Comparison of ENCODE assay signal across 18 cellular contexts in the genomic region with DNA sequence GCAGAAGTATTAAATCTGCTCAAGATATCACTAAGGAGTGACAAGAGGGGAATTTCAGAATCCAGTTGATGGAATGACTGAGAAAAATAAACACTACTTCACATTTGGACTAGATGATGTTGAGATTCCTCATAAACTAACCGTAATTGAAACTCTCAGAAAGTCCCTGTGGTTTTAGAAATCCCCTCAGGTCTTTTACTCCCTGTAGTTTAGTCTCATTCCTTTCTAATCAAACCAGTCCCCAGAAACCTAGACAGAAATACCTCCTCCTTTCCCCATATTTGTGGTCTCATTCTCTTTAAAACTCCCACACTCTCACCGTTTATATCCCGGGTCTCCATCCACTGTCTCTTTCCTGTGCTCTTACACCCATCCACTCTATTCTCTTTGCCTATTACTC. TPM values are rescaled to one million over a fixed set of nuclear protein-coding genes. Genes with fewer than 3 reads are reported as not detected.
DNase-seq lines count a peak whose midpoint lies in the region; ATAC-seq, FAIRE-seq and TF ChIP-seq lines count a peak whose summit lies in the region.
"Had no signal": no experiment of that assay in that cellular context is flagged by ENCODE, and none has a peak within 500 bp of the region (broad histone marks: within the 10 kb centered on the region; RNA-seq: fewer than 3 reads in every experiment).

No MANE protein-coding gene starts in this region.

- CTCF ChIA-PET in activated CD4-positive, alpha-beta T cell treated with anti-CD3 and anti-CD28 coated beads for 36 hours (lab: Charles Lee), result interaction anchor here (0.6 to 2.1 kb wide), 8 partner anchors 9 to 805 kb away, joined by 3 to 14 read pairs (median 4); a partner anchor contains a TSS

- peak; percentile 58 for ATAC-seq in activated CD4-positive, alpha-beta T cell treated with anti-CD3 and anti-CD28 coated beads for 36 hours
- ATAC-seq in HG02852 (IDR thresholded peaks at IDR 0.05; ENCODE audit: unreplicated experiment) (peak; percentile 38), GM21786 (IDR thresholded peaks at IDR 0.05; ENCODE audit: unreplicated experiment) (no peak)
- ATAC-seq: body of pancreas; effector memory CD8-positive, alpha-beta T cell; left colon had no signal

- peak overlapping the region; percentile 24 for H3K27ac ChIP-seq in neutrophil
- H3K27ac ChIP-seq: body of pancreas had no signal

- peaks cover 6% of the 10 kb centered on the region for H3K9me3 Mint-ChIP-seq in activated CD4-positive, alpha-beta T cell treated with anti-CD3 and anti-CD28 coated beads for 36 hours (ENCODE audit: low read depth)

- intact Hi-C loops in activated CD4-positive, alpha-beta T cell treated with anti-CD3 and anti-CD28 coated beads for 36 hours (cut with DNase I, micrococcal nuclease), result no loop called here

- no peak overlapping the region for H3K4me3 Mint-ChIP-seq in activated CD4-positive, alpha-beta T cell treated with anti-CD3 and anti-CD28 coated beads for 36 hours
- H3K4me3 Mint-ChIP-seq: effector memory CD8-positive, alpha-beta T cell; type B pancreatic cell had no signal

- H3K9me3 ChIP-seq in adipocyte (ENCODE audit: control insufficient read depth, low read length) (no peaks in the 10 kb centered on the region), neutrophil (no peaks in the 10 kb centered on the region)
- H3K9me3 ChIP-seq: body of pancreas had no signal

- H3K27me3 Mint-ChIP-seq in activated CD4-positive, alpha-beta T cell treated with anti-CD3 and anti-CD28 coated beads for 36 hours, result no peaks in the 10 kb centered on the region
- H3K27me3 Mint-ChIP-seq: type B pancreatic cell had no signal

- FAIRE-seq in H54 (lab: Jason Lieb, UNC), result no peak

- DNase-seq in activated CD4-positive, alpha-beta T cell treated with anti-CD3 and anti-CD28 coated beads for 36 hours, result no peak
- no peak for DNase-seq in activated CD4-positive, alpha-beta T cell treated with anti-CD3 and anti-CD28 coated beads for 4 hours
- peak; percentile 61 for DNase-seq in adipocyte (ENCODE audit: low read depth)
- DNase-seq in HuH-7 (ENCODE audit: low spot score), result no peak
- no peak for DNase-seq in H54 (ENCODE audit: insufficient read length, low spot score)
- DNase-seq: 8988T; body of pancreas; DMS 273 treated with DMSO at 0.1 percent for 48 hours; effector memory CD8-positive, alpha-beta T cell; left colon; MV-4-11; NCI-H446 treated with DMSO at 0.1 percent for 48 hours; spleen had no signal

- H3K36me3 ChIP-seq in adipocyte (ENCODE audit: control insufficient read depth, insufficient read depth, low read length, severe bottlenecking) (no peaks in the 10 kb centered on the region), neutrophil (no peaks in the 10 kb centered on the region)

- no peak for TF ChIP-seq CTCF in neutrophil (IDR thresholded peaks at IDR 0.05)

- peak overlapping the region; percentile 4 for H3K27ac Mint-ChIP-seq in activated CD4-positive, alpha-beta T cell treated with anti-CD3 and anti-CD28 coated beads for 36 hours
- H3K27ac Mint-ChIP-seq: effector memory CD8-positive, alpha-beta T cell; type B pancreatic cell had no signal

- no peak overlapping the region for H3K9ac ChIP-seq in adipocyte (ENCODE audit: low read length)

- no peaks in the 10 kb centered on the region for H3K27me3 ChIP-seq in adipocyte (replicated peaks; ENCODE audit: control insufficient read depth, insufficient read depth, low read length)
- no peaks in the 10 kb centered on the region for H3K27me3 ChIP-seq in neutrophil
- H3K27me3 ChIP-seq: body of pancreas, spleen had no signal

- peaks cover 7% of the 10 kb centered on the region for H3K4me1 ChIP-seq in adipocyte (ENCODE audit: control insufficient read depth, insufficient read depth, low read length)
- peaks cover 31 to 39% of the 10 kb centered on the region in 2 experiments for H3K4me1 ChIP-seq in neutrophil (ENCODE audit: control insufficient read depth in 1 of 2, insufficient read depth in 1 of 2, low read depth in 1 of 2, low read length in 1 of 2)
- H3K4me1 ChIP-seq: body of pancreas had no signal

- POLR2A ChIA-PET in activated CD4-positive, alpha-beta T cell treated with anti-CD3 and anti-CD28 coated beads for 36 hours (lab: Charles Lee), result no interaction called here

- H3K4me3 ChIP-seq in adipocyte (ENCODE audit: low read length), result no peak overlapping the region
- H3K4me3 ChIP-seq in neutrophil (ENCODE audit: low read depth in 1 of 2, low read length in 1 of 2), result no peak overlapping the region
- H3K4me3 ChIP-seq: body of pancreas, spleen had no signal

- H3K4me1 Mint-ChIP-seq in activated CD4-positive, alpha-beta T cell treated with anti-CD3 and anti-CD28 coated beads for 36 hours, result peaks cover 17% of the 10 kb centered on the region

- H3K36me3 Mint-ChIP-seq in activated CD4-positive, alpha-beta T cell treated with anti-CD3 and anti-CD28 coated beads for 36 hours (ENCODE audit: low read depth), result no peaks in the 10 kb centered on the region

- no peak for TF ChIP-seq POLR2A in H54 (IDR thresholded peaks at IDR 0.05; ENCODE audit: low read depth, low read length)

RNA-seq across cellular contexts. Expression of a gene that starts 15.0 kb away (rescaled TPM):
- total RNA-seq in activated CD4-positive, alpha-beta T cell treated with anti-CD3 and anti-CD28 coated beads for 36 hours, result 1 to 10 TPM; 1.5 to 1.7 TPM

RNA-seq across cellular contexts. Expression of a gene that starts 36.8 kb away (rescaled TPM):
- total RNA-seq in activated CD4-positive, alpha-beta T cell treated with anti-CD3 and anti-CD28 coated beads for 36 hours, result not detected
- total RNA-seq: glomerular endothelial cell had no signal

RNA-seq across cellular contexts. Expression of a gene that starts 37.0 kb away (rescaled TPM):
- total RNA-seq in activated CD4-positive, alpha-beta T cell treated with anti-CD3 and anti-CD28 coated beads for 36 hours, result 1 to 10 TPM; 1.5 to 1.8 TPM

RNA-seq across cellular contexts. Expression of a gene that starts 48.0 kb away (rescaled TPM):
- total RNA-seq in activated CD4-positive, alpha-beta T cell treated with anti-CD3 and anti-CD28 coated beads for 36 hours, result under 1 TPM; 0.26 to 0.32 TPM
